Comparison of ENCODE assay signal across 18 cellular contexts in the genomic region with DNA sequence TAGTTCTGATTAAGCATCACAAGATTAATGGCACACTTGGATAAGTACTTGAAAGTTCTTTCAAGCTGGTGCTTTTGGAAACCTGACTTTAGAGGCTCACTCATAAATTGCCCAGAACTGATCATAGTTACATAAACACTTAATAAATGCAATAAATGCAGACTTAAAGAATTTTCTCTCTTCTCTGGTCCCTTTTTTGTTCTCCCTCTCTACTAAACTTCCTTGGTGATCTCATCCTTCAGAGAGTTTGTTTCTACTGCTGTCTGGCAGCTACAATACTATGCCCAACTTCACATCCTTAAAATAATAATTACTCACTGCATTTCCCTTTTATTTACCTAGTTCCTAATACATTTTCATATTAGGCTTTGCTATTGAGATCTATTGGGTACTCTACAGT.
DNase-seq lines count a peak whose midpoint lies in the region; TF ChIP-seq lines count a peak whose summit lies in the region.
"Had no signal": no experiment of that assay in that cellular context is flagged by ENCODE, and none has a peak within 500 bp of the region (broad histone marks: within the 10 kb centered on the region; RNA-seq: fewer than 3 reads in every experiment).

No MANE protein-coding gene starts in this region.

- intact Hi-C loops in ascending aorta (cut with DNase I): no loop called here
- intact Hi-C loops in stomach (cut with DNase I; ENCODE audit: low total_unique reads): no loop called here

- in situ Hi-C loops in astrocyte of the spinal cord (cut with HindIII; ENCODE audit: low sequenced_read_pairs): no loop called here

- H3K9me3 Mint-ChIP-seq in nephron progenitor cell: peaks cover 28% of the 10 kb centered on the region

- TF ChIP-seq POLR2A in stomach (IDR thresholded peaks at IDR 0.05): no peak

- no peaks in the 10 kb centered on the region for H3K36me3 ChIP-seq in ascending aorta
- no peaks in the 10 kb centered on the region for H3K36me3 ChIP-seq in stomach
- H3K36me3 ChIP-seq: BLaER1, HAP-1 had no signal

- H3K27ac ChIP-seq in ascending aorta (no peak overlapping the region), stomach (no peak overlapping the region)
- H3K27ac ChIP-seq: BLaER1, C4-2B had no signal

- peaks cover 20% of the 10 kb centered on the region for H3K4me1 Mint-ChIP-seq in nephron progenitor cell
- H3K4me1 Mint-ChIP-seq: B cell; CD4-positive, CD25-positive, alpha-beta regulatory T cell had no signal

- H3K27ac Mint-ChIP-seq in nephron progenitor cell: peak overlapping the region; percentile 33
- H3K27ac Mint-ChIP-seq: B cell; CD4-positive, CD25-positive, alpha-beta regulatory T cell; CD8-positive, alpha-beta T cell; HFFc6 had no signal

- DNase-seq in astrocyte of the spinal cord (ENCODE audit: low read depth, low spot score) (peak; percentile 17), kidney glomerular epithelial cell (lab: John Stamatoyannopoulos, UW) (peak; percentile 20), nephron progenitor cell (no peak), ascending aorta (ENCODE audit: low spot score in 2 of 2) (no peak), stomach (no peak), SKM-1 treated with dmso at 0.1 percent for 144 hours (lab: John Stamatoyannopoulos, UW; ENCODE audit: unreplicated experiment) (no peak)
- DNase-seq: Caco-2; CD4-positive, CD25-positive, alpha-beta regulatory T cell; CD8-positive, alpha-beta T cell; DMS153; DND-41; GOT3; HFFc6 had no signal

- no peaks in the 10 kb centered on the region for H3K27me3 Mint-ChIP-seq in nephron progenitor cell (ENCODE audit: low read depth, poor library complexity)
- H3K27me3 Mint-ChIP-seq: B cell; CD4-positive, CD25-positive, alpha-beta regulatory T cell had no signal

- no peak for TF ChIP-seq CTCF in astrocyte of the spinal cord (IDR thresholded peaks at IDR 0.05; ENCODE audit: low read depth, low read length)
- no peak for TF ChIP-seq CTCF in nephron progenitor cell (IDR thresholded peaks at IDR 0.05)
- TF ChIP-seq CTCF in ascending aorta (IDR thresholded peaks at IDR 0.05): no peak
- TF ChIP-seq CTCF in stomach (IDR thresholded peaks at IDR 0.05): no peak

- H3K4me1 ChIP-seq in ascending aorta: no peaks in the 10 kb centered on the region
- H3K4me1 ChIP-seq in stomach: no peaks in the 10 kb centered on the region
- H3K4me1 ChIP-seq: BLaER1, Caco-2, HAP-1 had no signal

- H3K4me3 Mint-ChIP-seq in nephron progenitor cell: peak overlapping the region; percentile 16
- H3K4me3 Mint-ChIP-seq: B cell; CD4-positive, CD25-positive, alpha-beta regulatory T cell; CD8-positive, alpha-beta T cell; HFFc6 had no signal

- H3K9me3 ChIP-seq in ascending aorta (peaks cover 0 to 11% of the 10 kb centered on the region in 2 donors), stomach (peaks cover 0 to 12% (median 3%) of the 10 kb centered on the region in 4 donors)
- H3K9me3 ChIP-seq: BLaER1, HAP-1 had no signal

- H3K4me3 ChIP-seq in astrocyte of the spinal cord (ENCODE audit: low read depth, low read length) (no peak overlapping the region), ascending aorta (no peak overlapping the region), stomach (no peak overlapping the region)
- H3K4me3 ChIP-seq: BLaER1, GM12878, HAP-1 had no signal

- H3K27me3 ChIP-seq in ascending aorta: no peaks in the 10 kb centered on the region
- no peaks in the 10 kb centered on the region for H3K27me3 ChIP-seq in stomach
- H3K27me3 ChIP-seq: BLaER1 had no signal

- no peak for TF ChIP-seq EP300 in stomach (IDR thresholded peaks at IDR 0.05)

- H3K36me3 Mint-ChIP-seq in nephron progenitor cell (ENCODE audit: low read depth): peaks cover 14% of the 10 kb centered on the region
- H3K36me3 Mint-ChIP-seq: CD4-positive, CD25-positive, alpha-beta regulatory T cell; CD8-positive, alpha-beta T cell had no signal

Comparison
In these comparisons a context has a peak if more than half of its experiments do, and no peak if none do; other contexts are left out.
1. DNase-seq: peak in astrocyte of the spinal cord (single experiment) and kidney glomerular epithelial cell (single experiment); none in nephron progenitor cell (single experiment), ascending aorta (0 of 2), stomach (single experiment) and SKM-1 treated with dmso at 0.1 percent for 144 hours (single experiment).